ENCODE assay signal across 3 cellular contexts in the genomic region with DNA sequence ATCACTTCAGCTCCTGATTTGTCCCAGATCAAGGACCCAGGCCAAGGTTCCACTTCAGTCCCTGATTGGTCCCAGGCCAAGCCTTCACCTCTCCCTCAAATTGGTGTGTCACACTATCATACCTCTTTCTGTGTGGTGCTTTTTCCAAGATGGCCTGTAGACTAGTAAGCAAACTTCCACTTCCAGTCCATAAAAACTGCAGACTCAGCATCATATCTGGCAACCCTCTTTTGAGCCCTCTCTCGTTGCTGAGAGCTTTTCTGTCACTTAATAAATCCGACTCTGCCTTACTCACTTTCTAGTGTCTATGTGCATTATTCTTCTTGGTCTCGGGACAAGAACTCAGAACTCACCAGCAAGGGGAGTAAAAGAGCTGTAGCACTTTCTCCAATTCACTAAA.
TF ChIP-seq lines count a peak whose summit lies in the region.

No MANE protein-coding gene starts in this region.

TF ChIP-seq in HepG2, 621 proteins besides CTCF, POLR2A, EP300 and RAD21:
- TF ChIP-seq MAFK (conservative IDR thresholded peaks at IDR 0.05 in 1 of 2, IDR thresholded peaks at IDR 0.05 in 1 of 2; ENCODE audit: low read length in 2 of 2) (peak; percentile 97 to 98), MAFF (IDR thresholded peaks at IDR 0.05; ENCODE audit: low read depth, low read length) (peak; percentile 96)
- TF ChIP-seq, protein P1, sequence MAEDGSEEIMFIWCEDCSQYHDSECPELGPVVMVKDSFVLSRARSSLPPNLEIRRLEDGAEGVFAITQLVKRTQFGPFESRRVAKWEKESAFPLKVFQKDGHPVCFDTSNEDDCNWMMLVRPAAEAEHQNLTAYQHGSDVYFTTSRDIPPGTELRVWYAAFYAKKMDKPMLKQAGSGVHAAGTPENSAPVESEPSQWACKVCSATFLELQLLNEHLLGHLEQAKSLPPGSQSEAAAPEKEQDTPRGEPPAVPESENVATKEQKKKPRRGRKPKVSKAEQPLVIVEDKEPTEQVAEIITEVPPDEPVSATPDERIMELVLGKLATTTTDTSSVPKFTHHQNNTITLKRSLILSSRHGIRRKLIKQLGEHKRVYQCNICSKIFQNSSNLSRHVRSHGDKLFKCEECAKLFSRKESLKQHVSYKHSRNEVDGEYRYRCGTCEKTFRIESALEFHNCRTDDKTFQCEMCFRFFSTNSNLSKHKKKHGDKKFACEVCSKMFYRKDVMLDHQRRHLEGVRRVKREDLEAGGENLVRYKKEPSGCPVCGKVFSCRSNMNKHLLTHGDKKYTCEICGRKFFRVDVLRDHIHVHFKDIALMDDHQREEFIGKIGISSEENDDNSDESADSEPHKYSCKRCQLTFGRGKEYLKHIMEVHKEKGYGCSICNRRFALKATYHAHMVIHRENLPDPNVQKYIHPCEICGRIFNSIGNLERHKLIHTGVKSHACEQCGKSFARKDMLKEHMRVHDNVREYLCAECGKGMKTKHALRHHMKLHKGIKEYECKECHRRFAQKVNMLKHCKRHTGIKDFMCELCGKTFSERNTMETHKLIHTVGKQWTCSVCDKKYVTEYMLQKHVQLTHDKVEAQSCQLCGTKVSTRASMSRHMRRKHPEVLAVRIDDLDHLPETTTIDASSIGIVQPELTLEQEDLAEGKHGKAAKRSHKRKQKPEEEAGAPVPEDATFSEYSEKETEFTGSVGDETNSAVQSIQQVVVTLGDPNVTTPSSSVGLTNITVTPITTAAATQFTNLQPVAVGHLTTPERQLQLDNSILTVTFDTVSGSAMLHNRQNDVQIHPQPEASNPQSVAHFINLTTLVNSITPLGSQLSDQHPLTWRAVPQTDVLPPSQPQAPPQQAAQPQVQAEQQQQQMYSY (CRISPR knock-in tag; IDR thresholded peaks at IDR 0.05), result no peak

TF ChIP-seq in K562, 482 proteins besides CTCF, POLR2A, EP300 and RAD21:
- peak; percentile 28; the same call in 1 of the 2 replicates for TF ChIP-seq MAFG (tag; conservative IDR thresholded peaks at IDR 0.05)
- no peak for TF ChIP-seq GATA2 (CRISPR knock-in tag; IDR thresholded peaks at IDR 0.05)
- TF ChIP-seq MAFK (IDR thresholded peaks at IDR 0.05; ENCODE audit: low read length), result peak; percentile 43
- peak; percentile 46 for TF ChIP-seq ZNF316 (IDR thresholded peaks at IDR 0.05)
- TF ChIP-seq C11orf30 (IDR thresholded peaks at IDR 0.05; ENCODE audit: low read depth), result peak; percentile 25; the same call in 1 of the 2 replicates

TF ChIP-seq in SK-N-SH, 30 proteins besides CTCF, POLR2A, EP300 and RAD21:
- no peak for TF ChIP-seq RFX5 (IDR thresholded peaks at IDR 0.05; ENCODE audit: low read length)
- TF ChIP-seq POLR2AphosphoS5 (IDR thresholded peaks at IDR 0.05; ENCODE audit: low read depth, low read length), result no peak
- TF ChIP-seq YY1 (IDR thresholded peaks at IDR 0.05; ENCODE audit: low read depth), result no peak
- TF ChIP-seq MEF2A (IDR thresholded peaks at IDR 0.05; ENCODE audit: borderline replicate concordance, low read depth), result no peak
- TF ChIP-seq TCF12 (IDR thresholded peaks at IDR 0.05), result no peak
- TF ChIP-seq ELF1 (IDR thresholded peaks at IDR 0.05), result no peak
- TF ChIP-seq RCOR1 (IDR thresholded peaks at IDR 0.05; ENCODE audit: low read length), result no peak
TF ChIP-seq in SK-N-SH: peak in this region for 0.
